In genomic region chr6:34768148-34768547, GRCh38 we compare ENCODE assay signal across 39 cellular contexts.
"Had no signal": no experiment of that assay in that cellular context is flagged by ENCODE, and none has a peak within 500 bp of the region (broad histone marks: within the 10 kb centered on the region; RNA-seq: fewer than 3 reads in every experiment).

No MANE protein-coding gene starts in this region.

- DNase-seq: activated effector memory CD4-positive, alpha-beta T cell treated with anti-CD3 and anti-CD28 coated beads, Interleukin-2, amount 50 U/mL, for 16 hours; activated effector memory CD4-positive, alpha-beta T cell treated with Interleukin-2 at 50 U/mL for 16 hours; activated gamma-delta T cell; activated gamma-delta T cell treated with Interleukin-2 at 50 U/mL for 16 hours; activated naive CD4-positive, alpha-beta T cell; activated naive CD4-positive, alpha-beta T cell treated with anti-CD3 and anti-CD28 coated beads for 36 hours; activated naive CD4-positive, alpha-beta T cell treated with anti-CD3 and anti-CD28 coated beads, Interleukin-2, amount 10 ng/mL, durations not matched to agents 7 days and 5 days; activated naive CD4-positive, alpha-beta T cell treated with anti-CD3 and anti-CD28 coated beads, Interleukin-2, amount 50 U/mL, for 16 hours; activated naive CD4-positive, alpha-beta T cell treated with Interleukin-2 at 50 U/mL for 16 hours; activated naive CD8-positive, alpha-beta T cell treated with anti-CD3 and anti-CD28 coated beads for 36 hours; activated naive CD8-positive, alpha-beta T cell treated with anti-CD3 and anti-CD28 coated beads, Interleukin-2, amount 10 ng/mL, durations not matched to agents 7 days and 5 days; activated naive CD8-positive, alpha-beta T cell treated with anti-CD3 and anti-CD28 coated beads, Interleukin-2, amount 50 U/mL, for 24 hours; activated T-cell treated with anti-CD3 and anti-CD28 coated beads, Interleukin-2, amount 50 U/mL, for 24 hours; activated T-cell treated with anti-CD3 and anti-CD28 coated beads, Interleukin-2, amount 50 U/mL, for 4 hours; activated T-cell treated with anti-CD3 and anti-CD28 coated beads, Interleukin-2, amount 50 U/mL, for 48 hours; activated T-cell treated with anti-CD3 and anti-CD28 coated beads, Interleukin-2, amount 50 U/mL, for 72 hours; adrenal gland; amniotic stem cell; amygdala; anterior cingulate cortex; aorta; body of pancreas; brain microvascular endothelial cell; caudate nucleus; central memory CD4-positive, alpha-beta T cell; cerebellar nuclear complex had no signal

- H3K9me3 ChIP-seq: adrenal gland, ascending aorta, body of pancreas, breast epithelium had no signal

- H3K27ac Mint-ChIP-seq: activated naive CD4-positive, alpha-beta T cell treated with anti-CD3 and anti-CD28 coated beads for 36 hours; activated naive CD4-positive, alpha-beta T cell treated with anti-CD3 and anti-CD28 coated beads, Interleukin-2, amount 10 ng/mL, durations not matched to agents 7 days and 5 days; activated naive CD4-positive, alpha-beta T cell treated with anti-CD3 and anti-CD28 coated beads, Interleukin-2, amount 50 U/mL, for 24 hours; activated naive CD4-positive, alpha-beta T cell treated with anti-CD3 and anti-CD28 coated beads, Interleukin-2, amount 50 U/mL, for 72 hours; activated naive CD8-positive, alpha-beta T cell; activated naive CD8-positive, alpha-beta T cell treated with anti-CD3 and anti-CD28 coated beads for 36 hours; activated naive CD8-positive, alpha-beta T cell treated with anti-CD3 and anti-CD28 coated beads, Interleukin-2, amount 10 ng/mL, durations not matched to agents 7 days and 5 days; activated naive CD8-positive, alpha-beta T cell treated with anti-CD3 and anti-CD28 coated beads, Interleukin-2, amount 50 U/mL, for 24 hours; activated T-cell treated with anti-CD3 and anti-CD28 coated beads, Interleukin-2, amount 50 U/mL, for 24 hours; activated T-cell treated with anti-CD3 and anti-CD28 coated beads, Interleukin-2, amount 50 U/mL, for 72 hours; activated T-helper 1 cell treated with anti-CD3 and anti-CD28 coated beads, Interleukin-12 subunit alpha, Interleukin-12 subunit beta, Interleukin-2, Interleukin-4 antibody, amounts not matched to agents 30 ng/mL and 10 ng/mL and 1 ng/mL, durations not matched to agents 14 hours and 24 hours and 36 hours; activated T-helper 17 cell treated with anti-CD3 and anti-CD28 coated beads, Interleukin-2, amount 50 U/mL, for 72 hours; activated T-helper 2 cell treated with anti-CD3 and anti-CD28 coated beads, Interferon-gamma antibody, Interleukin-2, Interleukin-4, amounts not matched to agents 10 μg/mL and 5 μg/mL and 100 μg/mL, durations not matched to agents 14 hours and 24 hours and 36 hours; brain had no signal

- FAIRE-seq: astrocyte, bronchial epithelial cell had no signal

- H3K27me3 Mint-ChIP-seq: activated naive CD4-positive, alpha-beta T cell treated with anti-CD3 and anti-CD28 coated beads, Interleukin-2, amount 10 ng/mL, durations not matched to agents 7 days and 5 days; activated naive CD4-positive, alpha-beta T cell treated with anti-CD3 and anti-CD28 coated beads, Interleukin-2, amount 50 U/mL, for 24 hours; activated naive CD8-positive, alpha-beta T cell; activated naive CD8-positive, alpha-beta T cell treated with anti-CD3 and anti-CD28 coated beads for 36 hours; activated naive CD8-positive, alpha-beta T cell treated with anti-CD3 and anti-CD28 coated beads, Interleukin-2, amount 10 ng/mL, durations not matched to agents 7 days and 5 days; activated naive CD8-positive, alpha-beta T cell treated with anti-CD3 and anti-CD28 coated beads, Interleukin-2, amount 50 U/mL, for 24 hours; activated T-cell treated with anti-CD3 and anti-CD28 coated beads, Interleukin-2, amount 50 U/mL, for 24 hours; activated T-helper 17 cell treated with anti-CD3 and anti-CD28 coated beads, Interleukin-2, amount 50 U/mL, for 72 hours; brain; central memory CD8-positive, alpha-beta T cell had no signal

- H3K27me3 ChIP-seq: adrenal gland, ascending aorta, body of pancreas, brain microvascular endothelial cell, breast epithelium, cardiac muscle cell had no signal

- H3K4me1 ChIP-seq: adrenal gland, ascending aorta, body of pancreas, breast epithelium had no signal

- H3K4me1 Mint-ChIP-seq: brain had no signal

- H3K4me3 ChIP-seq: adrenal gland, ascending aorta, body of pancreas, breast epithelium, cardiac muscle cell had no signal

- H3K4me3 Mint-ChIP-seq: activated naive CD4-positive, alpha-beta T cell treated with anti-CD3 and anti-CD28 coated beads for 36 hours; activated naive CD4-positive, alpha-beta T cell treated with anti-CD3 and anti-CD28 coated beads, Interleukin-2, amount 10 ng/mL, durations not matched to agents 7 days and 5 days; activated naive CD4-positive, alpha-beta T cell treated with anti-CD3 and anti-CD28 coated beads, Interleukin-2, amount 50 U/mL, for 24 hours; activated naive CD8-positive, alpha-beta T cell; activated naive CD8-positive, alpha-beta T cell treated with anti-CD3 and anti-CD28 coated beads for 36 hours; activated naive CD8-positive, alpha-beta T cell treated with anti-CD3 and anti-CD28 coated beads, Interleukin-2, amount 10 ng/mL, durations not matched to agents 7 days and 5 days; activated naive CD8-positive, alpha-beta T cell treated with anti-CD3 and anti-CD28 coated beads, Interleukin-2, amount 50 U/mL, for 24 hours; activated T-cell treated with anti-CD3 and anti-CD28 coated beads, Interleukin-2, amount 50 U/mL, for 24 hours; activated T-cell treated with anti-CD3 and anti-CD28 coated beads, Interleukin-2, amount 50 U/mL, for 4 hours; activated T-cell treated with anti-CD3 and anti-CD28 coated beads, Interleukin-2, amount 50 U/mL, for 72 hours; activated T-helper 1 cell treated with anti-CD3 and anti-CD28 coated beads, Interleukin-12 subunit alpha, Interleukin-12 subunit beta, Interleukin-2, Interleukin-4 antibody, amounts not matched to agents 30 ng/mL and 10 ng/mL and 1 ng/mL, durations not matched to agents 14 hours and 24 hours and 36 hours; activated T-helper 17 cell treated with anti-CD3 and anti-CD28 coated beads, Interleukin-2, amount 50 U/mL, for 72 hours; brain; central memory CD8-positive, alpha-beta T cell had no signal

- H3K9me3 Mint-ChIP-seq: activated naive CD4-positive, alpha-beta T cell treated with anti-CD3 and anti-CD28 coated beads for 36 hours; activated naive CD4-positive, alpha-beta T cell treated with anti-CD3 and anti-CD28 coated beads, Interleukin-2, amount 10 ng/mL, durations not matched to agents 7 days and 5 days; activated naive CD4-positive, alpha-beta T cell treated with anti-CD3 and anti-CD28 coated beads, Interleukin-2, amount 50 U/mL, for 24 hours; activated naive CD4-positive, alpha-beta T cell treated with anti-CD3 and anti-CD28 coated beads, Interleukin-2, amount 50 U/mL, for 72 hours; activated naive CD8-positive, alpha-beta T cell treated with anti-CD3 and anti-CD28 coated beads for 36 hours; activated naive CD8-positive, alpha-beta T cell treated with anti-CD3 and anti-CD28 coated beads, Interleukin-2, amount 10 ng/mL, durations not matched to agents 7 days and 5 days; activated naive CD8-positive, alpha-beta T cell treated with anti-CD3 and anti-CD28 coated beads, Interleukin-2, amount 50 U/mL, for 24 hours; activated T-cell treated with anti-CD3 and anti-CD28 coated beads, Interleukin-2, amount 50 U/mL, for 24 hours; activated T-cell treated with anti-CD3 and anti-CD28 coated beads, Interleukin-2, amount 50 U/mL, for 4 hours; activated T-cell treated with anti-CD3 and anti-CD28 coated beads, Interleukin-2, amount 50 U/mL, for 72 hours; activated T-helper 1 cell treated with anti-CD3 and anti-CD28 coated beads, Interleukin-12 subunit alpha, Interleukin-12 subunit beta, Interleukin-2, Interleukin-4 antibody, amounts not matched to agents 30 ng/mL and 10 ng/mL and 1 ng/mL, durations not matched to agents 14 hours and 24 hours and 36 hours; activated T-helper 17 cell treated with anti-CD3 and anti-CD28 coated beads, Interleukin-2, amount 50 U/mL, for 72 hours; activated T-helper 2 cell treated with anti-CD3 and anti-CD28 coated beads, Interferon-gamma antibody, Interleukin-2, Interleukin-4, amounts not matched to agents 10 μg/mL and 5 μg/mL and 100 μg/mL, durations not matched to agents 14 hours and 24 hours and 36 hours; brain; central memory CD8-positive, alpha-beta T cell had no signal

- H3K27ac ChIP-seq: adrenal gland, ascending aorta, body of pancreas, brain microvascular endothelial cell, breast epithelium, cardiac muscle cell had no signal
